In the genomic region with DNA sequence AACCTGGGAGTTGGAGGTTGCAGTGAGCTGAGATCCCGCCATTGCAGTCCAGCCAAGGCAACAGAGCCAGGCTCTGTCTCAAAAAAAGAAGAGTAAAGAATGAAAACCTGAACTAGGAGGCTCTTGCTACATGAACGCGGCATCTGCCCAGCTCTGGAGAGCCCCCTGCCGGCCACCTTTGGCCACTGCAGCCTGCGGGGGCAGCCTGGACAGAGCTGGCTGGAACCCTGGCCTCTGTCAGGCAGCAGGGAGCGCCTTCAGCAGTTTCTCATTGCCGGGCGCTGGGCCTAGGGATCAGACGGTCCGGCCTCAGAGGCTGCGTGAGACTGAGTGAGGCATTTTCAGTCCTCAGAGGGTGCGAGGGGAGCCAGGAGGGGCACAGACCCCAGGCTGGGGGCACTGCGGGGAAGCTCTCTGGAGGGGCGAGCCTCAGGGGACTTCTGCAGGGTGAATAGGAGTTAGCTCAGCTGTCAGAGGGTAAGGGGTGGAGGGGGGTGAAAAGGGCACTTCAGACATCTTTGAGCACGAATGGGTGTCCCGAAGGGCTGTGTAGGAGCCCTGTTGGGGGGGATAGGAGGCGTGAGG, we compare ENCODE assay signal across 8 cellular contexts. TPM values are rescaled to one million over a fixed set of nuclear protein-coding genes. Genes with fewer than 3 reads are reported as not detected.
DNase-seq lines count a peak whose midpoint lies in the region; ATAC-seq lines count a peak whose summit lies in the region.

No MANE protein-coding gene starts in this region.

- 15% methylated on average over 17 of the region's 17 CpGs for WGBS in right cardiac atrium

- intact Hi-C loops in right cardiac atrium (cut with DNase I) (no loop called here), sciatic nerve (cut with DNase I) (no loop called here)

- H3K27me3 ChIP-seq in MG63 = no peaks in the 10 kb centered on the region
- H3K27me3 ChIP-seq in right cardiac atrium (ENCODE audit: control insufficient read depth, insufficient read depth) = no peaks in the 10 kb centered on the region

- DNase-seq in AG20443 (ENCODE audit: low spot score) (peak; percentile 93), MG63 (peak; percentile 72), T-helper 1 cell (peak; percentile 32 to 61 (median 52)), amygdala (lab: John Stamatoyannopoulos, UW) (peak in 42 of 56 donors; percentile 10 to 80 (median 45)), right cardiac atrium (peak; percentile 71 to 93 (median 91)), sciatic nerve (ENCODE audit: low spot score) (peak; percentile 84)

- peak overlapping the region; percentile 88 for H3K27ac ChIP-seq in right cardiac atrium (ENCODE audit: low read length)

- ATAC-seq in GM19023 (IDR thresholded peaks at IDR 0.05; ENCODE audit: unreplicated experiment) (peak; percentile 44), right cardiac atrium (peak; percentile 3 to 6), sciatic nerve (peak; percentile 68), HG03097 (IDR thresholded peaks at IDR 0.05; ENCODE audit: low FRiP score, unreplicated experiment) (no peak)

- H3K4me3 ChIP-seq in MG63 (no peak overlapping the region), right cardiac atrium (ENCODE audit: low read length) (no peak overlapping the region)

- H3K9me3 ChIP-seq in MG63 (no peaks in the 10 kb centered on the region), right cardiac atrium (ENCODE audit: control insufficient read depth, low read length) (no peaks in the 10 kb centered on the region)

- H3K4me1 ChIP-seq in right cardiac atrium (ENCODE audit: control insufficient read depth, insufficient read depth, low read length) = peaks cover 5% of the 10 kb centered on the region

- H3K36me3 ChIP-seq in MG63 = no peaks in the 10 kb centered on the region

RNA-seq across cellular contexts. Expression of a gene that starts 17.5 kb away (rescaled TPM):
- 7.1 and 9.6 TPM in 2 replicates for total RNA-seq in MG63 (2014; rRNA removed; shearing (Covaris generic); ENCODE audit: low replicate concordance)
- total RNA-seq in right cardiac atrium = 10 to 100 TPM; 28.9 to 40.0 (median 34.5) TPM
- polyA plus RNA-seq in right cardiac atrium = 36.3 TPM
- not detected for total RNA-seq in sciatic nerve

RNA-seq across cellular contexts. Expression of a gene that starts 38.9 kb away (rescaled TPM):
- total RNA-seq in MG63 (2014; rRNA removed; shearing (Covaris generic); ENCODE audit: low replicate concordance) = 0.53 TPM in 1 of 2 replicates, not detected in the other
- total RNA-seq in right cardiac atrium (under 1 TPM in 3 of 4 donors, not detected in 1; 0.31 to 0.62 (median 0.31) TPM), sciatic nerve (not detected)
- polyA plus RNA-seq in right cardiac atrium = 0.14 TPM

RNA-seq across cellular contexts. Expression of a gene that starts 51.6 kb away (rescaled TPM):
- total RNA-seq in MG63 (2014; rRNA removed; shearing (Covaris generic); ENCODE audit: low replicate concordance) = 82.3 and 181 TPM in 2 replicates
- total RNA-seq in right cardiac atrium = 100 to 1,000 TPM; 297 to 325 (median 309) TPM
- 207 TPM for polyA plus RNA-seq in right cardiac atrium
- total RNA-seq in sciatic nerve = 105 TPM
